In the genomic region with DNA sequence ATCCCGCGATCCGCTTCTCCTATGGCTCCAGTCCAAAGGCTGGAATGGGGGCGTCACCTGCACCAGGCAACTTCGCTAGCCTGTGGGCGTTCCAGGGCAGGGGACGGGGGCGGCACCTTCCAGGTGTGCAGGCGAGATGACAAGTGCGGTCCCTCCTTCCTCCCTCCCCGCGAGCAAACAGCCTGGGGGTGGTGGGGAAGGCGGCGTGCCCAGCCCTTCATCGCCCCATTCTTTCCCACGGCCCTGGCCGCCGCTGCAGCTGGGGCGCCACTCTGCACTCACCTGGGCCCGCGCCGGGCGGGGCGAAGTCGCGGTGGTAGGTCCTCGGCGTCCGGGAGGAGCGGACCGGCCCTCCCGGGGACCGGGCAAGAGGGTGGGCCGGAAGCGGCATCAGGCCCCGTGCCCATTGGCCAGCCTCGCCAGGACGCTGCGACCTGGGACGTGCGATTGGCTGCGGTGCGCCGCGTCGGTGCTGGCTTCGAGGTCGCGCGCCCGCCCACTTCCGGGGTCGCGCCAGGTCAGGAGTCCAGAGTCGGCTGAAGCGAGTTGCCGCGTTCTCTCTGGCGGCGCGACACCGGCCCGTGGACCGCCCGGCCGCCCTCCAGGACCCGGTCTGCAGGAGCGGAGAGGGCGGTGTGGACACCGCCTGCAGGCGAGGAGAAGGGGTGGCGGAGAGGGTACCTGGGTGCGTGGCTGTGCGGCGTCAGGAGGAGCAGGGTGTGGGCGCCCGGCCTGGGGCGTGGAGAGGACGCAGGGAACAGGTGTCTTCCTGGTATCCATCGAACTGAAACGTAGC, we compare ENCODE assay signal across 8 cellular contexts. TPM values are rescaled to one million over a fixed set of nuclear protein-coding genes. Genes with fewer than 3 reads are reported as not detected.
A peak's percentile ranks its signal among the peaks of the same experiment; 100 is the strongest.
DNase-seq lines count a peak whose midpoint lies in the region; ATAC-seq and TF ChIP-seq lines count a peak whose summit lies in the region.

A gene with protein sequence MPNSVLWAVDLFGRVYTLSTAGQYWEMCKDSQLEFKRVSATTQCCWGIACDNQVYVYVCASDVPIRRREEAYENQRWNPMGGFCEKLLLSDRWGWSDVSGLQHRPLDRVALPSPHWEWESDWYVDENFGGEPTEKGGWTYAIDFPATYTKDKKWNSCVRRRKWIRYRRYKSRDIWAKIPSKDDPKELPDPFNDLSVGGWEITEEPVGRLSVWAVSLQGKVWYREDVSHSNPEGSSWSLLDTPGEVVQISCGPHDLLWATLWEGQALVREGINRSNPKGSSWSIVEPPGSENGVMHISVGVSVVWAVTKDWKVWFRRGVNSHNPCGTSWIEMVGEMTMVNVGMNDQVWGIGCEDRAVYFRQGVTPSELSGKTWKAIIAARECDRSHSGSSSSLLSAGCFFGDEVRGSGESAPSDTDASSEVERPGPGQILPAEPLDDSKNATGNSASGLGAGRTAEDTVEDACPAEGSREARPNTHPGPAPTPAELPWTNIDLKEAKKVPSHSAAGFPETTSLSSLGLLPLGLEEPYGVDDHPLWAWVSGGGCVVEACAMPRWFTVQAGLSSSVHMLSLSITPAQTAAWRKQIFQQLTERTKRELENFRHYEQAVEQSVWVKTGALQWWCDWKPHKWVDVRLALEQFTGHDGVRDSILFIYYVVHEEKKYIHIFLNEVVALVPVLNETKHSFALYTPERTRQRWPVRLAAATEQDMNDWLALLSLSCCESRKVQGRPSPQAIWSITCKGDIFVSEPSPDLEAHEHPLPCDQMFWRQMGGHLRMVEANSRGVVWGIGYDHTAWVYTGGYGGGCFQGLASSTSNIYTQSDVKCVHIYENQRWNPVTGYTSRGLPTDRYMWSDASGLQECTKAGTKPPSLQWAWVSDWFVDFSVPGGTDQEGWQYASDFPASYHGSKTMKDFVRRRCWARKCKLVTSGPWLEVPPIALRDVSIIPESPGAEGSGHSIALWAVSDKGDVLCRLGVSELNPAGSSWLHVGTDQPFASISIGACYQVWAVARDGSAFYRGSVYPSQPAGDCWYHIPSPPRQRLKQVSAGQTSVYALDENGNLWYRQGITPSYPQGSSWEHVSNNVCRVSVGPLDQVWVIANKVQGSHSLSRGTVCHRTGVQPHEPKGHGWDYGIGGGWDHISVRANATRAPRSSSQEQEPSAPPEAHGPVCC (minus strand): TSS at position 389 of the 796 bp plus-strand sequence. CDS start 6,086 bp downstream, outside the sequence.

- peaks cover 5% of the 10 kb centered on the region for H3K36me3 Mint-ChIP-seq in chondrocyte (ENCODE audit: low read depth)

- TF ChIP-seq CTCF in chondrocyte (IDR thresholded peaks at IDR 0.05), result peak; percentile 49

- DNase-seq in Ammon's horn (ENCODE audit: low spot score), result peak; percentile 98
- DNase-seq in GM19238 (ENCODE audit: insufficient read length, low spot score), result peak; percentile 99
- peak; percentile 68 for DNase-seq in NCI-H510A (lab: John Stamatoyannopoulos, UW)
- peak; percentile 75 to 80 for DNase-seq in activated CD4-positive, alpha-beta T cell treated with anti-CD3 and anti-CD28 coated beads for 24 hours (ENCODE audit: low read depth in 2 of 2)
- peak; percentile 95 for DNase-seq in chondrocyte (ENCODE audit: low spot score)
- DNase-seq in kidney tubule cell (ENCODE audit: low spot score), result peak; percentile 93
- DNase-seq in stimulated activated CD4-positive, alpha-beta T cell treated with anti-CD3 and anti-CD28 coated beads, Interleukin-1b, Interleukin-23, amount 100 ng/mL, for 24 hours (ENCODE audit: low read depth in 4 of 4, low spot score in 1 of 4), result peak; percentile 62 to 83 (median 76)

- peak; percentile 95 for ATAC-seq in HG03439 (IDR thresholded peaks at IDR 0.05; ENCODE audit: unreplicated experiment)

- no peaks in the 10 kb centered on the region for H3K27me3 Mint-ChIP-seq in chondrocyte (ENCODE audit: low read depth)

- H3K27ac Mint-ChIP-seq in chondrocyte (ENCODE audit: unreplicated experiment), result peak within 1 kb of the TSS; percentile 91

- peak within 1 kb of the TSS; percentile 96 for H3K4me3 Mint-ChIP-seq in chondrocyte (ENCODE audit: unreplicated experiment)

- peaks cover 27% of the 10 kb centered on the region for H3K4me1 Mint-ChIP-seq in chondrocyte (ENCODE audit: low read depth)

- H3K9me3 Mint-ChIP-seq in chondrocyte (ENCODE audit: low read depth), result no peaks in the 10 kb centered on the region

RNA-seq across cellular contexts. Expression of the gene that starts here (rescaled TPM):
- 27.3 to 33.8 TPM (median 32.0 TPM) in 3 replicates for total RNA-seq in chondrocyte

Comparison
In these comparisons a context has a peak if more than half of its experiments do, and no peak if none do; other contexts are left out.
1. Peak in every context shown above with its lines: DNase-seq and ATAC-seq.